26 cellular contexts compared by ENCODE assay signal in the genomic region with DNA sequence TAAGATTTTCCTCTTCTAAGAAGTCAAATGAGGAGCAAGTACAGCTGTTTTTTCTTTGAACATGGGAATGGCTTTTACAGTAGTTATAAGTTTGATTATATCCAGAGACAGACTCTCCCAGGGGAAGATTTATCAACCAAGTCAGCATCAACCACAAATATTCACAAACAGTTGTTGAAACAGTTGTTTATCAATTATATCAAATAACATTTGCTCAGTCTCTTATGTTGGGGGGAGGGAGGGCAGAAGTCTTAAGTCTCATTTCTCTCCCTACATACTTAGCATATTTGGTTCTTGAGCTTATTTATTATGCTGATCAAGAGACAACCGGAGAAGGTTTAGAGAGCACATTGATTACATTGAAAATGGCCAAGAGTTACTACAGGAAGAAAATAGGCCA.
"Had no signal": no experiment of that assay in that cellular context is flagged by ENCODE, and none has a peak within 500 bp of the region (broad histone marks: within the 10 kb centered on the region; RNA-seq: fewer than 3 reads in every experiment).

No MANE protein-coding gene starts in this region.

- H3K4me1 Mint-ChIP-seq: activated CD4-positive, alpha-beta T cell treated with anti-CD3 and anti-CD28 coated beads, Interleukin-2, amount 10 ng/mL, durations not matched to agents 7 days and 5 days; activated naive CD8-positive, alpha-beta T cell treated with anti-CD3 and anti-CD28 coated beads, Interleukin-2, amount 50 U/mL, for 24 hours; T-cell had no signal

- H3K4me3 Mint-ChIP-seq: activated CD4-positive, alpha-beta memory T cell treated with anti-CD3 and anti-CD28 coated beads for 36 hours; activated CD4-positive, alpha-beta T cell treated with anti-CD3 and anti-CD28 coated beads, Interleukin-2, amount 10 ng/mL, durations not matched to agents 7 days and 5 days; activated naive CD8-positive, alpha-beta T cell treated with anti-CD3 and anti-CD28 coated beads, Interleukin-2, amount 50 U/mL, for 24 hours; activated T-cell treated with anti-CD3 and anti-CD28 coated beads, Interleukin-2, amount 50 U/mL, for 4 hours; T-cell had no signal

- ATAC-seq: activated naive CD4-positive, alpha-beta T cell treated with anti-CD3 and anti-CD28 coated beads, Interleukin-2, amount 50 U/mL, for 72 hours; activated naive CD8-positive, alpha-beta T cell treated with anti-CD3 and anti-CD28 coated beads, Interleukin-2, amount 50 U/mL, for 24 hours; activated T-cell treated with anti-CD3 and anti-CD28 coated beads, Interleukin-2, amount 50 U/mL, for 4 hours; PC-3; T-cell had no signal

- DNase-seq: activated CD4-positive, alpha-beta memory T cell treated with anti-CD3 and anti-CD28 coated beads for 36 hours; activated CD4-positive, alpha-beta T cell treated with anti-CD3 and anti-CD28 coated beads, Interleukin-2, amount 10 ng/mL, durations not matched to agents 7 days and 5 days; activated CD4-positive, CD25-positive, alpha-beta regulatory T cell; activated CD8-positive, alpha-beta memory T cell treated with anti-CD3 and anti-CD28 coated beads for 24 hours; activated effector memory CD4-positive, alpha-beta T cell treated with anti-CD3 and anti-CD28 coated beads, Interleukin-2, amount 50 U/mL, for 16 hours; activated naive CD4-positive, alpha-beta T cell treated with Interleukin-2 at 50 U/mL for 16 hours; activated naive CD8-positive, alpha-beta T cell treated with anti-CD3 and anti-CD28 coated beads, Interleukin-2, amount 50 U/mL, for 24 hours; activated T-cell treated with anti-CD3 and anti-CD28 coated beads, Interleukin-2, amount 50 U/mL, for 4 hours; brain microvascular endothelial cell; Kasumi-1; KBM-7; NCI-H1092; NCI-H1417; NCI-H1930; NCI-H2171; NCI-H345; NCI-H510A; NCI-H69; PC-3; SHP77 treated with DMSO at 0.1 percent for 48 hours; T-cell; T-helper 2 cell; T1000 had no signal

- H3K36me3 Mint-ChIP-seq: activated CD4-positive, alpha-beta memory T cell treated with anti-CD3 and anti-CD28 coated beads for 36 hours; activated naive CD4-positive, alpha-beta T cell treated with anti-CD3 and anti-CD28 coated beads, Interleukin-2, amount 50 U/mL, for 72 hours; T-cell had no signal

- H3K27ac ChIP-seq: brain microvascular endothelial cell, cardiac muscle cell, VCaP had no signal

- H3K27ac Mint-ChIP-seq: activated CD4-positive, alpha-beta memory T cell treated with anti-CD3 and anti-CD28 coated beads for 36 hours; activated CD4-positive, alpha-beta T cell treated with anti-CD3 and anti-CD28 coated beads, Interleukin-2, amount 10 ng/mL, durations not matched to agents 7 days and 5 days; activated naive CD4-positive, alpha-beta T cell treated with anti-CD3 and anti-CD28 coated beads, Interleukin-2, amount 50 U/mL, for 72 hours; activated naive CD8-positive, alpha-beta T cell treated with anti-CD3 and anti-CD28 coated beads, Interleukin-2, amount 50 U/mL, for 24 hours; T-cell had no signal

- H3K27me3 ChIP-seq: cardiac muscle cell had no signal

- H3K4me3 ChIP-seq: cardiac muscle cell had no signal

- H3K36me3 ChIP-seq: brain microvascular endothelial cell, cardiac muscle cell had no signal

- H3K9me3 Mint-ChIP-seq: activated CD4-positive, alpha-beta memory T cell treated with anti-CD3 and anti-CD28 coated beads for 36 hours; activated CD4-positive, alpha-beta T cell treated with anti-CD3 and anti-CD28 coated beads, Interleukin-2, amount 10 ng/mL, durations not matched to agents 7 days and 5 days; activated naive CD8-positive, alpha-beta T cell treated with anti-CD3 and anti-CD28 coated beads, Interleukin-2, amount 50 U/mL, for 24 hours; activated T-cell treated with anti-CD3 and anti-CD28 coated beads, Interleukin-2, amount 50 U/mL, for 4 hours; T-cell had no signal
